ENCODE assay signal across 10 cellular contexts in the genomic region with DNA sequence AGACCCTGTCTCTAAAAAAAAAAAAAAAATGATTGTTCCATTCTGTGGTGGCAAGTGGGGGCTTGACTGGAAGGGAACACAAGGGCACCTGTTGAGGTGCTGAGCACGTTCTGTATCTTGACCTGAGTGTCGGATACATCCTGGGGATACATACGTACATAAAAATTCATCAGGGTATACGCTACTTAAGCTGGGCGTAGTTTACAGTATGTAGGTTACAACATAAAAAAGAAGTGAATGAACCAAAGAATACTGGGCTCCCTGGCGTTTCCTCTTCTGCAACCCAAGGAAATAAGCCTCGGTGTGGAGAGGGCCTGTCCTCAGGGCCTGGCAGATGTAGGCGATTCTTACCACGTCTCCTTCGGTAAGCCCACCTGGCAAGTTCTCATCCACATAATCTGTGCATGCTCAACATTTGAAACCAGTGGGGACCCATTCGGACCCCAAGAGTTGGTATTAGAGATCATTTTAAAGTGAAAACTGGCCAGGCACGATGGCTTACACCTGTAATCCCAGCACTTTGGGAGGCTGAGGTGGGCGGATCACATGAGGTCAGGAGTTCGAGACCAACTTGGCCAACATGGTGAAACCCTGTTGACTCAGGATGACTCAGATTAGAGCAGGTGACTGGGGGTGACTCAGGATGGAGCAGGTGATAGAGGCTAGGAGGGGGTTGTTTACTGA. TPM values are rescaled to one million over a fixed set of nuclear protein-coding genes. Genes with fewer than 3 reads are reported as not detected.
DNase-seq lines count a peak whose midpoint lies in the region; ATAC-seq, FAIRE-seq and TF ChIP-seq lines count a peak whose summit lies in the region.
"Had no signal": no experiment of that assay in that cellular context is flagged by ENCODE, and none has a peak within 500 bp of the region (broad histone marks: within the 10 kb centered on the region; RNA-seq: fewer than 3 reads in every experiment).

No MANE protein-coding gene starts in this region.

- no peaks in the 10 kb centered on the region for H3K9me3 Mint-ChIP-seq in activated T-cell treated with anti-CD3 and anti-CD28 coated beads, Interleukin-2, amount 50 U/mL, for 24 hours
- no peaks in the 10 kb centered on the region for H3K9me3 Mint-ChIP-seq in stimulated activated naive CD8-positive, alpha-beta T cell treated with anti-CD3 and anti-CD28 coated beads, Interleukin-15, Interleukin-2, amounts not matched to agents 100 ng/mL and 50 ng/mL, for 24 hours

- H3K27ac ChIP-seq in HepG2 (ENCODE audit: extremely low read length, insufficient read depth, low read length): no peak overlapping the region

- peak in 1 of 2 experiments; percentile 67; a peak in 2 of 4 replicates for TF ChIP-seq EP300 in HepG2 (IDR thresholded peaks at IDR 0.05; ENCODE audit: low read depth in 2 of 2, low read length in 2 of 2)
- no peak for TF ChIP-seq EP300 in HepG2 (CRISPR knock-in tag; IDR thresholded peaks at IDR 0.05; ENCODE audit: borderline replicate concordance)

- no peak overlapping the region for H3K9ac ChIP-seq in HepG2 (ENCODE audit: insufficient read depth, low read depth, low read length)

- no peak overlapping the region for H2AFZ ChIP-seq in HepG2 (ENCODE audit: low read length)

- no peaks in the 10 kb centered on the region for H4K20me1 ChIP-seq in HepG2 (ENCODE audit: insufficient read depth, low read length)

- no peak overlapping the region for H3K4me3 Mint-ChIP-seq in activated T-cell treated with anti-CD3 and anti-CD28 coated beads, Interleukin-2, amount 50 U/mL, for 24 hours
- no peak overlapping the region for H3K4me3 Mint-ChIP-seq in stimulated activated naive CD8-positive, alpha-beta T cell treated with anti-CD3 and anti-CD28 coated beads, Interleukin-15, Interleukin-2, amounts not matched to agents 100 ng/mL and 50 ng/mL, for 24 hours
- H3K4me3 Mint-ChIP-seq: naive B cell had no signal

- no peak for TF ChIP-seq POLR2A in HepG2 (IDR thresholded peaks at IDR 0.05; ENCODE audit: insufficient read depth in 1 of 2, low read depth in 2 of 2, low read length in 2 of 2)

- FAIRE-seq in HepG2 (lab: Jason Lieb, UNC): no peak

- peaks cover 36% of the 10 kb centered on the region for H3K4me1 ChIP-seq in HepG2 (ENCODE audit: insufficient read depth, low read length)

- H3K79me2 ChIP-seq in HepG2 (ENCODE audit: insufficient read depth, low read length): no peaks in the 10 kb centered on the region

- H3K27me3 ChIP-seq in HepG2 (ENCODE audit: control insufficient read depth in 1 of 2, insufficient read depth in 2 of 2, low read length in 2 of 2): no peaks in the 10 kb centered on the region; a peak in 1 of 5 replicates

- no peak; the same call in 2 of the 3 replicates for ATAC-seq in HepG2
- ATAC-seq in HG02610 (IDR thresholded peaks at IDR 0.05; ENCODE audit: unreplicated experiment): no peak

- peaks cover 7% of the 10 kb centered on the region for H3K4me1 Mint-ChIP-seq in activated T-cell treated with anti-CD3 and anti-CD28 coated beads, Interleukin-2, amount 50 U/mL, for 24 hours (ENCODE audit: low read depth)
- peaks cover 9% of the 10 kb centered on the region for H3K4me1 Mint-ChIP-seq in stimulated activated naive CD8-positive, alpha-beta T cell treated with anti-CD3 and anti-CD28 coated beads, Interleukin-15, Interleukin-2, amounts not matched to agents 100 ng/mL and 50 ng/mL, for 24 hours (ENCODE audit: low read depth)

- H3K9me3 ChIP-seq in HepG2 (ENCODE audit: low read length): no peaks in the 10 kb centered on the region

- peaks cover 14% of the 10 kb centered on the region for H3K36me3 Mint-ChIP-seq in activated T-cell treated with anti-CD3 and anti-CD28 coated beads, Interleukin-2, amount 50 U/mL, for 24 hours (ENCODE audit: low read depth)
- H3K36me3 Mint-ChIP-seq in stimulated activated naive CD8-positive, alpha-beta T cell treated with anti-CD3 and anti-CD28 coated beads, Interleukin-15, Interleukin-2, amounts not matched to agents 100 ng/mL and 50 ng/mL, for 24 hours (ENCODE audit: low read depth): peaks cover 9% of the 10 kb centered on the region

- no peak overlapping the region for H3K4me2 ChIP-seq in HepG2 (ENCODE audit: low read depth, low read length)

- whole genome bisulfite sequencing in HepG2 (ENCODE audit: low lambda C conversion rate): 64% methylated on average over 14 of the region's 14 CpGs

- POLR2A ChIA-PET in HepG2 (lab: Yijun Ruan, JAX): no interaction called here

- DNase-seq in activated T-cell treated with anti-CD3 and anti-CD28 coated beads for 48 hours (ENCODE audit: low read depth) (peak; percentile 43), HepG2 (ENCODE audit: low spot score) (peak; percentile 48), NCI-H526 (lab: John Stamatoyannopoulos, UW) (no peak), globus pallidus (ENCODE audit: low spot score) (no peak)
- DNase-seq in activated T-cell treated with anti-CD3 and anti-CD28 coated beads, Interleukin-2, amount 50 U/mL, for 24 hours: no peak
- DNase-seq in activated naive CD4-positive, alpha-beta T cell treated with anti-CD3 and anti-CD28 coated beads, Interleukin-2, amount 50 U/mL, for 16 hours: peak; percentile 38
- DNase-seq: activated CD4-positive, CD25-positive, alpha-beta regulatory T cell treated with anti-CD3 and anti-CD28 coated beads, Interleukin-2, amount 50 U/mL, for 72 hours; naive B cell had no signal

- in situ Hi-C loops in HepG2 (cut with HindIII; ENCODE audit: extremely low pct_ligation_motif_present, low pct_unique_long_range_greater_than_20kb): no loop called here

- no peaks in the 10 kb centered on the region for H3K36me3 ChIP-seq in HepG2 (replicated peaks in 1 of 2; ENCODE audit: control insufficient read depth in 1 of 2, insufficient read depth in 2 of 2, low read length in 2 of 2)

- intact Hi-C loops in HepG2 (cut with micrococcal nuclease; ENCODE audit: unreplicated experiment): no loop called here

- no TSS peak for BruUV-seq in HepG2 (replicated peaks; lab: Mats Ljungman, UMichigan)

- no peak overlapping the region for H3K4me3 ChIP-seq in HepG2 (replicated peaks in 1 of 3; ENCODE audit: insufficient read depth in 1 of 3, low read depth in 2 of 3, low read length in 3 of 3)

- no peak for TF ChIP-seq RAD21 in HepG2 (CRISPR knock-in tag; IDR thresholded peaks at IDR 0.05)

- no peak for TF ChIP-seq CTCF in HepG2 (CRISPR knock-in tag; IDR thresholded peaks at IDR 0.05)

- no peak overlapping the region for H3K27ac Mint-ChIP-seq in activated T-cell treated with anti-CD3 and anti-CD28 coated beads, Interleukin-2, amount 50 U/mL, for 24 hours
- peak overlapping the region; percentile 36 for H3K27ac Mint-ChIP-seq in stimulated activated naive CD8-positive, alpha-beta T cell treated with anti-CD3 and anti-CD28 coated beads, Interleukin-15, Interleukin-2, amounts not matched to agents 100 ng/mL and 50 ng/mL, for 24 hours

- CTCF ChIA-PET in HepG2 (lab: Yijun Ruan, JAX; ENCODE audit: low intra/inter-chr PET ratio, low total read pairs): no interaction called here

- H3K27me3 Mint-ChIP-seq in activated T-cell treated with anti-CD3 and anti-CD28 coated beads, Interleukin-2, amount 50 U/mL, for 24 hours: no peaks in the 10 kb centered on the region
- H3K27me3 Mint-ChIP-seq in stimulated activated naive CD8-positive, alpha-beta T cell treated with anti-CD3 and anti-CD28 coated beads, Interleukin-15, Interleukin-2, amounts not matched to agents 100 ng/mL and 50 ng/mL, for 24 hours: no peaks in the 10 kb centered on the region
- H3K27me3 Mint-ChIP-seq: naive B cell had no signal

TF ChIP-seq in HepG2, 621 proteins besides CTCF, POLR2A, EP300 and RAD21 (continues in another document):
- TF ChIP-seq, protein P1, sequence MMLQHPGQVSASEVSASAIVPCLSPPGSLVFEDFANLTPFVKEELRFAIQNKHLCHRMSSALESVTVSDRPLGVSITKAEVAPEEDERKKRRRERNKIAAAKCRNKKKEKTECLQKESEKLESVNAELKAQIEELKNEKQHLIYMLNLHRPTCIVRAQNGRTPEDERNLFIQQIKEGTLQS (CRISPR knock-in tag; IDR thresholded peaks at IDR 0.05): peak; percentile 69; the same call in 1 of the 2 replicates
- TF ChIP-seq JUNB (CRISPR knock-in tag; IDR thresholded peaks at IDR 0.05; ENCODE audit: borderline replicate concordance) (0 out of 2 replicates have a peak, but pooled peaks have one; percentile 51), SAP130 (CRISPR knock-in tag; IDR thresholded peaks at IDR 0.05; ENCODE audit: low read depth) (no peak), ZSCAN30 (CRISPR knock-in tag; IDR thresholded peaks at IDR 0.05) (no peak)
- TF ChIP-seq, protein P2, sequence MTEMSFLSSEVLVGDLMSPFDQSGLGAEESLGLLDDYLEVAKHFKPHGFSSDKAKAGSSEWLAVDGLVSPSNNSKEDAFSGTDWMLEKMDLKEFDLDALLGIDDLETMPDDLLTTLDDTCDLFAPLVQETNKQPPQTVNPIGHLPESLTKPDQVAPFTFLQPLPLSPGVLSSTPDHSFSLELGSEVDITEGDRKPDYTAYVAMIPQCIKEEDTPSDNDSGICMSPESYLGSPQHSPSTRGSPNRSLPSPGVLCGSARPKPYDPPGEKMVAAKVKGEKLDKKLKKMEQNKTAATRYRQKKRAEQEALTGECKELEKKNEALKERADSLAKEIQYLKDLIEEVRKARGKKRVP (CRISPR knock-in tag; IDR thresholded peaks at IDR 0.05): 0 out of 4 replicates have a peak, but pooled peaks of 1 of the 2 experiments have one; percentile 22

RNA-seq across cellular contexts. Expression of a gene that starts 5.1 kb away (rescaled TPM):
- total RNA-seq in HepG2 (2016; rRNA removed; fragmentation: Illumina TruSeq; extraction: Trizol): 0.24 TPM in 1 of 2 replicates, not detected in the other
- not detected in 2 replicates for total RNA-seq in HepG2 (2016; cell fraction: cytosol; rRNA removed; fragmentation: Illumina TruSeq; extraction: Trizol; ENCODE audit: low read depth)
- 0.09 TPM in 1 of 2 replicates, not detected in the other for total RNA-seq in HepG2 (2016; cell fraction: insoluble cytoplasmic fraction; rRNA removed; fragmentation: Illumina TruSeq; extraction: Trizol)
- total RNA-seq in HepG2 (2016; cell fraction: membrane; rRNA removed; fragmentation: Illumina TruSeq; extraction: Trizol): not detected in 2 replicates
- total RNA-seq in HepG2 (2016; cell fraction: nucleus; rRNA removed; fragmentation: Illumina TruSeq; extraction: Trizol): 0.34 TPM in 1 of 2 replicates, not detected in the other
- polyA plus RNA-seq in HepG2 (2011; rRNA removed): 0.83 and 1.2 TPM in 2 replicates
- 0.35 and 0.39 TPM in 2 replicates for polyA plus RNA-seq in HepG2 (2011; cell fraction: cytosol; rRNA removed)
- polyA plus RNA-seq in HepG2 (2011; cell fraction: nucleus; rRNA removed): 4.6 and 6.0 TPM in 2 replicates
- 1.5 and 1.9 TPM in 2 replicates for polyA plus RNA-seq in HepG2 (2012)
- 0.11 TPM in 1 of 2 replicates, not detected in the other for polyA plus RNA-seq in HepG2 (2016; cell fraction: cytosol; fragmentation: Illumina TruSeq; extraction: Trizol; ENCODE audit: low read depth)
- 0.23 TPM in 1 of 2 replicates, not detected in the other for polyA plus RNA-seq in HepG2 (2016; cell fraction: insoluble cytoplasmic fraction; fragmentation: Illumina TruSeq; extraction: Trizol; ENCODE audit: low read depth)
- polyA plus RNA-seq in HepG2 (2016; cell fraction: membrane; fragmentation: Illumina TruSeq; extraction: Trizol; ENCODE audit: low read depth): 0.16 and 0.24 TPM in 2 replicates
- polyA plus RNA-seq in HepG2 (2016; cell fraction: nucleus; fragmentation: Illumina TruSeq; extraction: Trizol; ENCODE audit: insufficient read depth, low read depth): 0.79 and 1.7 TPM in 2 replicates
- polyA minus RNA-seq in HepG2 (2011; rRNA and poly(A)+ RNA removed; ENCODE audit: low replicate concordance): 0.23 and 0.48 TPM in 2 replicates
- polyA minus RNA-seq in HepG2 (2011; cell fraction: cytosol; rRNA and poly(A)+ RNA removed): not detected in 2 replicates
- polyA minus RNA-seq in HepG2 (2011; cell fraction: nucleus; rRNA and poly(A)+ RNA removed): 1.2 TPM in 1 of 2 replicates, not detected in the other

Comparison
In these comparisons a context has a peak if more than half of its experiments do, and no peak if none do; other contexts are left out.
1. DNase-seq: peak in activated T-cell treated with anti-CD3 and anti-CD28 coated beads for 48 hours (single experiment), activated naive CD4-positive, alpha-beta T cell treated with anti-CD3 and anti-CD28 coated beads, Interleukin-2, amount 50 U/mL, for 16 hours (single experiment) and HepG2 (single experiment); none in activated T-cell treated with anti-CD3 and anti-CD28 coated beads, Interleukin-2, amount 50 U/mL, for 24 hours (single experiment), NCI-H526 (0 of 2) and globus pallidus (single experiment).